Comparison of ENCODE assay signal across 18 cellular contexts in genomic region chr1:79797487-79797886, GRCh38.
"Had no signal": no experiment of that assay in that cellular context is flagged by ENCODE, and none has a peak within 500 bp of the region (broad histone marks: within the 10 kb centered on the region; RNA-seq: fewer than 3 reads in every experiment).

No MANE protein-coding gene starts in this region.

- H3K4me3 ChIP-seq: esophagus squamous epithelium, gastroesophageal sphincter, sigmoid colon, skin epidermis, testis, transverse colon had no signal

- H3K27ac ChIP-seq: esophagus squamous epithelium, gastroesophageal sphincter, neutrophil, sigmoid colon, skin epidermis, testis, transverse colon had no signal

- H3K4me1 Mint-ChIP-seq: naive thymus-derived CD4-positive, alpha-beta T cell; stimulated activated naive B cell treated with anti-CD40 and anti-IgM and Interleukin-4, amounts not matched to agents 10 μg/mL and 1 μg/mL and 100 μg/mL, for 72 hours; stimulated activated naive CD8-positive, alpha-beta T cell treated with anti-CD3 and anti-CD28 coated beads, Interleukin-15, amount 100 ng/mL, for 72 hours had no signal

- H3K27ac Mint-ChIP-seq: effector memory CD8-positive, alpha-beta T cell; naive thymus-derived CD4-positive, alpha-beta T cell; nephron progenitor cell; stimulated activated naive B cell treated with anti-CD40 and anti-IgM and Interleukin-4, amounts not matched to agents 10 μg/mL and 1 μg/mL and 100 μg/mL, for 72 hours; stimulated activated naive CD8-positive, alpha-beta T cell treated with anti-CD3 and anti-CD28 coated beads, Interleukin-15, amount 100 ng/mL, for 72 hours had no signal

- H3K4me1 ChIP-seq: esophagus squamous epithelium, gastroesophageal sphincter, sigmoid colon, testis, transverse colon had no signal

- H3K4me3 Mint-ChIP-seq: effector memory CD8-positive, alpha-beta T cell; naive thymus-derived CD4-positive, alpha-beta T cell; nephron progenitor cell; stimulated activated naive B cell treated with anti-CD40 and anti-IgM and Interleukin-4, amounts not matched to agents 10 μg/mL and 1 μg/mL and 100 μg/mL, for 72 hours; stimulated activated naive CD8-positive, alpha-beta T cell treated with anti-CD3 and anti-CD28 coated beads, Interleukin-15, amount 100 ng/mL, for 72 hours had no signal

- DNase-seq: effector memory CD8-positive, alpha-beta T cell; esophagus squamous epithelium; foreskin fibroblast; kidney glomerular epithelial cell; naive thymus-derived CD4-positive, alpha-beta T cell; nephron progenitor cell; posterior cingulate gyrus; sigmoid colon; stimulated activated CD4-positive, alpha-beta T cell treated with anti-CD3 and anti-CD28 coated beads, Interleukin-2, amount 100 ng/mL, for 24 hours; stimulated activated CD4-positive, alpha-beta T cell treated with anti-CD3 and anti-CD28 coated beads, Interleukin-4, amount 100 ng/mL, for 4 hours; stimulated activated naive B cell treated with anti-CD40 and anti-IgM and Interleukin-4, amounts not matched to agents 10 μg/mL and 1 μg/mL and 100 μg/mL, for 72 hours; stimulated activated naive CD8-positive, alpha-beta T cell treated with anti-CD3 and anti-CD28 coated beads, Interleukin-15, amount 100 ng/mL, for 72 hours; testis; transverse colon had no signal

- H3K27me3 ChIP-seq: esophagus squamous epithelium, gastroesophageal sphincter, neutrophil, sigmoid colon, testis, transverse colon had no signal

- H3K9me3 ChIP-seq: gastroesophageal sphincter, sigmoid colon, testis, transverse colon had no signal

- H3K36me3 Mint-ChIP-seq: naive thymus-derived CD4-positive, alpha-beta T cell; stimulated activated naive B cell treated with anti-CD40 and anti-IgM and Interleukin-4, amounts not matched to agents 10 μg/mL and 1 μg/mL and 100 μg/mL, for 72 hours had no signal

- H3K27me3 Mint-ChIP-seq: effector memory CD8-positive, alpha-beta T cell; naive thymus-derived CD4-positive, alpha-beta T cell; stimulated activated naive B cell treated with anti-CD40 and anti-IgM and Interleukin-4, amounts not matched to agents 10 μg/mL and 1 μg/mL and 100 μg/mL, for 72 hours; stimulated activated naive CD8-positive, alpha-beta T cell treated with anti-CD3 and anti-CD28 coated beads, Interleukin-15, amount 100 ng/mL, for 72 hours had no signal

- FAIRE-seq: islet of Langerhans had no signal

- H3K36me3 ChIP-seq: esophagus squamous epithelium, gastroesophageal sphincter, neutrophil, sigmoid colon, transverse colon had no signal
